In the genomic region with DNA sequence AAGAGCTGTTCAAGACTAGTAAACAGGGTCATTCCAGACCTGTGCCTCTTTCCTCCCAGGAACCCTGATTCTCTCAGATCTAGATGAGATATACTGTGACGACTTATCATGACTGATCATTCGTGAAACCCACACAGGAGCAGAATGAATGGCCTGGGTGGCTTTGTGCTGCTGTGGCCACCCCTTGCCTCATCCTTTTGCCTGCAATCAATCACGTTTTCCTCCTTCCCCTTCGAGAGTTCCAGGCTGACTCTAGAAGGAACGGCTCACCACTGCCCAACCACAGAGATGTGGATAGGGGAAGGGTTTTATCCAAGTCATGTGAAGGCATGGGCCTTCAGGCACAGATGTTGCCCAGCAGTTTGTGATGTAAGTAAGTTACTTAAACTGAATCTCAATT, we compare ENCODE assay signal across 1 cellular context.
TF ChIP-seq lines count a peak whose summit lies in the region.

No MANE protein-coding gene starts in this region.

TF ChIP-seq in GM12878, 131 proteins besides CTCF, POLR2A, EP300 and RAD21 (continued from another document):
- TF ChIP-seq, protein P1, sequence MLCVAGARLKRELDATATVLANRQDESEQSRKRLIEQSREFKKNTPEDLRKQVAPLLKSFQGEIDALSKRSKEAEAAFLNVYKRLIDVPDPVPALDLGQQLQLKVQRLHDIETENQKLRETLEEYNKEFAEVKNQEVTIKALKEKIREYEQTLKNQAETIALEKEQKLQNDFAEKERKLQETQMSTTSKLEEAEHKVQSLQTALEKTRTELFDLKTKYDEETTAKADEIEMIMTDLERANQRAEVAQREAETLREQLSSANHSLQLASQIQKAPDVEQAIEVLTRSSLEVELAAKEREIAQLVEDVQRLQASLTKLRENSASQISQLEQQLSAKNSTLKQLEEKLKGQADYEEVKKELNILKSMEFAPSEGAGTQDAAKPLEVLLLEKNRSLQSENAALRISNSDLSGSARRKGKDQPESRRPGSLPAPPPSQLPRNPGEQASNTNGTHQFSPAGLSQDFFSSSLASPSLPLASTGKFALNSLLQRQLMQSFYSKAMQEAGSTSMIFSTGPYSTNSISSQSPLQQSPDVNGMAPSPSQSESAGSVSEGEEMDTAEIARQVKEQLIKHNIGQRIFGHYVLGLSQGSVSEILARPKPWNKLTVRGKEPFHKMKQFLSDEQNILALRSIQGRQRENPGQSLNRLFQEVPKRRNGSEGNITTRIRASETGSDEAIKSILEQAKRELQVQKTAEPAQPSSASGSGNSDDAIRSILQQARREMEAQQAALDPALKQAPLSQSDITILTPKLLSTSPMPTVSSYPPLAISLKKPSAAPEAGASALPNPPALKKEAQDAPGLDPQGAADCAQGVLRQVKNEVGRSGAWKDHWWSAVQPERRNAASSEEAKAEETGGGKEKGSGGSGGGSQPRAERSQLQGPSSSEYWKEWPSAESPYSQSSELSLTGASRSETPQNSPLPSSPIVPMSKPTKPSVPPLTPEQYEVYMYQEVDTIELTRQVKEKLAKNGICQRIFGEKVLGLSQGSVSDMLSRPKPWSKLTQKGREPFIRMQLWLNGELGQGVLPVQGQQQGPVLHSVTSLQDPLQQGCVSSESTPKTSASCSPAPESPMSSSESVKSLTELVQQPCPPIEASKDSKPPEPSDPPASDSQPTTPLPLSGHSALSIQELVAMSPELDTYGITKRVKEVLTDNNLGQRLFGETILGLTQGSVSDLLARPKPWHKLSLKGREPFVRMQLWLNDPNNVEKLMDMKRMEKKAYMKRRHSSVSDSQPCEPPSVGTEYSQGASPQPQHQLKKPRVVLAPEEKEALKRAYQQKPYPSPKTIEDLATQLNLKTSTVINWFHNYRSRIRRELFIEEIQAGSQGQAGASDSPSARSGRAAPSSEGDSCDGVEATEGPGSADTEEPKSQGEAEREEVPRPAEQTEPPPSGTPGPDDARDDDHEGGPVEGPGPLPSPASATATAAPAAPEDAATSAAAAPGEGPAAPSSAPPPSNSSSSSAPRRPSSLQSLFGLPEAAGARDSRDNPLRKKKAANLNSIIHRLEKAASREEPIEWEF (IDR thresholded peaks at IDR 0.05; ENCODE audit: insufficient replicate concordance, low read depth, low read length): peak; percentile 45
- TF ChIP-seq STAT1 (conservative IDR thresholded peaks at IDR 0.05) (no peak), EED (IDR thresholded peaks at IDR 0.05; ENCODE audit: low read depth) (peak; percentile 100), ZBED1 (IDR thresholded peaks at IDR 0.05; ENCODE audit: borderline replicate concordance) (peak; percentile 91; the same call in 1 of the 2 replicates), PAX5 (IDR thresholded peaks at IDR 0.05; ENCODE audit: borderline replicate concordance, low read depth, low read length) (0 out of 2 replicates have a peak, but pooled peaks have one; percentile 58), SPI1 (IDR thresholded peaks at IDR 0.05; ENCODE audit: borderline replicate concordance, insufficient read depth, low read depth, low read length) (peak; percentile 38; the same call in 1 of the 2 replicates), POU2F2 (IDR thresholded peaks at IDR 0.05; ENCODE audit: borderline replicate concordance, low read depth, low read length) (peak; percentile 65; the same call in 1 of the 3 replicates), IKZF2 (IDR thresholded peaks at IDR 0.05) (peak; percentile 92 to 94), TARDBP (IDR thresholded peaks at IDR 0.05; ENCODE audit: borderline replicate concordance) (peak; percentile 77; the same call in 1 of the 2 replicates), JUNB (IDR thresholded peaks at IDR 0.05) (peak; percentile 86), BCL11A (IDR thresholded peaks at IDR 0.05; ENCODE audit: low read depth, low read length) (peak; percentile 82), ZNF207 (IDR thresholded peaks at IDR 0.05; ENCODE audit: borderline replicate concordance) (no peak)
- TF ChIP-seq, protein P2, sequence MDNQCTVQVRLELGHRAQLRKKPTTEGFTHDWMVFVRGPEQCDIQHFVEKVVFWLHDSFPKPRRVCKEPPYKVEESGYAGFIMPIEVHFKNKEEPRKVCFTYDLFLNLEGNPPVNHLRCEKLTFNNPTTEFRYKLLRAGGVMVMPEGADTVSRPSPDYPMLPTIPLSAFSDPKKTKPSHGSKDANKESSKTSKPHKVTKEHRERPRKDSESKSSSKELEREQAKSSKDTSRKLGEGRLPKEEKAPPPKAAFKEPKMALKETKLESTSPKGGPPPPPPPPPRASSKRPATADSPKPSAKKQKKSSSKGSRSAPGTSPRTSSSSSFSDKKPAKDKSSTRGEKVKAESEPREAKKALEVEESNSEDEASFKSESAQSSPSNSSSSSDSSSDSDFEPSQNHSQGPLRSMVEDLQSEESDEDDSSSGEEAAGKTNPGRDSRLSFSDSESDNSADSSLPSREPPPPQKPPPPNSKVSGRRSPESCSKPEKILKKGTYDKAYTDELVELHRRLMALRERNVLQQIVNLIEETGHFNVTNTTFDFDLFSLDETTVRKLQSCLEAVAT (IDR thresholded peaks at IDR 0.05): peak; percentile 44; the same call in 1 of the 2 replicates
- TF ChIP-seq, protein P3, sequence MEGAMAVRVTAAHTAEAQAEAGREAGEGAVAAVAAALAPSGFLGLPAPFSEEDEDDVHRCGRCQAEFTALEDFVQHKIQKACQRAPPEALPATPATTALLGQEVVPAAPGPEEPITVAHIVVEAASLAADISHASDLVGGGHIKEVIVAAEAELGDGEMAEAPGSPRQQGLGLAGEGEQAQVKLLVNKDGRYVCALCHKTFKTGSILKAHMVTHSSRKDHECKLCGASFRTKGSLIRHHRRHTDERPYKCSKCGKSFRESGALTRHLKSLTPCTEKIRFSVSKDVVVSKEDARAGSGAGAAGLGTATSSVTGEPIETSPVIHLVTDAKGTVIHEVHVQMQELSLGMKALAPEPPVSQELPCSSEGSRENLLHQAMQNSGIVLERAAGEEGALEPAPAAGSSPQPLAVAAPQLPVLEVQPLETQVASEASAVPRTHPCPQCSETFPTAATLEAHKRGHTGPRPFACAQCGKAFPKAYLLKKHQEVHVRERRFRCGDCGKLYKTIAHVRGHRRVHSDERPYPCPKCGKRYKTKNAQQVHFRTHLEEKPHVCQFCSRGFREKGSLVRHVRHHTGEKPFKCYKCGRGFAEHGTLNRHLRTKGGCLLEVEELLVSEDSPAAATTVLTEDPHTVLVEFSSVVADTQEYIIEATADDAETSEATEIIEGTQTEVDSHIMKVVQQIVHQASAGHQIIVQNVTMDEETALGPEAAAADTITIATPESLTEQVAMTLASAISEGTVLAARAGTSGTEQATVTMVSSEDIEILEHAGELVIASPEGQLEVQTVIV (IDR thresholded peaks at IDR 0.05; ENCODE audit: borderline replicate concordance, partially characterized antibody): no peak
- TF ChIP-seq, protein P4, sequence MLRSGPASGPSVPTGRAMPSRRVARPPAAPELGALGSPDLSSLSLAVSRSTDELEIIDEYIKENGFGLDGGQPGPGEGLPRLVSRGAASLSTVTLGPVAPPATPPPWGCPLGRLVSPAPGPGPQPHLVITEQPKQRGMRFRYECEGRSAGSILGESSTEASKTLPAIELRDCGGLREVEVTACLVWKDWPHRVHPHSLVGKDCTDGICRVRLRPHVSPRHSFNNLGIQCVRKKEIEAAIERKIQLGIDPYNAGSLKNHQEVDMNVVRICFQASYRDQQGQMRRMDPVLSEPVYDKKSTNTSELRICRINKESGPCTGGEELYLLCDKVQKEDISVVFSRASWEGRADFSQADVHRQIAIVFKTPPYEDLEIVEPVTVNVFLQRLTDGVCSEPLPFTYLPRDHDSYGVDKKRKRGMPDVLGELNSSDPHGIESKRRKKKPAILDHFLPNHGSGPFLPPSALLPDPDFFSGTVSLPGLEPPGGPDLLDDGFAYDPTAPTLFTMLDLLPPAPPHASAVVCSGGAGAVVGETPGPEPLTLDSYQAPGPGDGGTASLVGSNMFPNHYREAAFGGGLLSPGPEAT (IDR thresholded peaks at IDR 0.05; ENCODE audit: low read depth): peak; percentile 40; the same call in 1 of the 2 replicates
